In genomic region chr17:74730491-74731346, GRCh38 we compare ENCODE assay signal across 15 cellular contexts. TPM values are rescaled to one million over a fixed set of nuclear protein-coding genes. Genes with fewer than 3 reads are reported as not detected.
DNase-seq lines count a peak whose midpoint lies in the region; ATAC-seq and TF ChIP-seq lines count a peak whose summit lies in the region.
"Had no signal": no experiment of that assay in that cellular context is flagged by ENCODE, and none has a peak within 500 bp of the region (broad histone marks: within the 10 kb centered on the region; RNA-seq: fewer than 3 reads in every experiment).

No MANE protein-coding gene starts in this region.

- TF ChIP-seq EP300 in suprapubic skin (IDR thresholded peaks at IDR 0.05), result no peak

- no peaks in the 10 kb centered on the region for H3K79me2 ChIP-seq in mesendoderm (ENCODE audit: control insufficient read depth, insufficient read depth, low read length)

- TF ChIP-seq CTCF in suprapubic skin (IDR thresholded peaks at IDR 0.05), result no peak

- no peak overlapping the region for H3K4ac ChIP-seq in mesendoderm (ENCODE audit: low read depth, low read length)

- H2AK5ac ChIP-seq in mesendoderm (ENCODE audit: low read length), result no peak overlapping the region

- H3K79me1 ChIP-seq in mesendoderm (ENCODE audit: low read length), result no peaks in the 10 kb centered on the region

- no peak for TF ChIP-seq POLR2A in suprapubic skin (IDR thresholded peaks at IDR 0.05)

- no peaks in the 10 kb centered on the region for H3K9me3 ChIP-seq in suprapubic skin
- H3K9me3 ChIP-seq: gastrocnemius medialis had no signal

- H4K8ac ChIP-seq in mesendoderm (ENCODE audit: low read depth, low read length), result no peak overlapping the region

- no peak overlapping the region for H3K27ac ChIP-seq in suprapubic skin
- no peak overlapping the region for H3K27ac ChIP-seq in mesendoderm (ENCODE audit: low read depth, low read length)
- H3K27ac ChIP-seq: gastrocnemius medialis had no signal

- H3K36me3 ChIP-seq in suprapubic skin (no peaks in the 10 kb centered on the region), mesendoderm (ENCODE audit: control insufficient read depth, insufficient read depth, low read length) (no peaks in the 10 kb centered on the region)
- H3K36me3 ChIP-seq: gastrocnemius medialis had no signal

- H3K4me1 ChIP-seq in suprapubic skin (no peaks in the 10 kb centered on the region), mesendoderm (ENCODE audit: control insufficient read depth, low read depth, low read length) (no peaks in the 10 kb centered on the region)
- H3K4me1 ChIP-seq: gastrocnemius medialis had no signal

- no peak overlapping the region for H4K5ac ChIP-seq in mesendoderm (ENCODE audit: low read length)

- H3K23ac ChIP-seq in mesendoderm (ENCODE audit: low read length), result no peak overlapping the region

- no peak overlapping the region for H2BK5ac ChIP-seq in mesendoderm (ENCODE audit: low read length)

- DNase-seq in NK-92 treated with Interleukin-12 subunit alpha and Interleukin-12 subunit beta, amount 100 ng/mL, for 24 hours (lab: John Stamatoyannopoulos, UW), result peak; percentile 88
- DNase-seq in NK-92 (lab: John Stamatoyannopoulos, UW; ENCODE audit: unreplicated experiment), result no peak
- DNase-seq in T-helper 1 cell, result peak in 3 of 5 donors; percentile 34 to 83 (median 51)
- DNase-seq in activated gamma-delta T cell treated with Interleukin-2 at 50 U/mL for 16 hours, result peak; percentile 79
- peak; percentile 45 to 60 for DNase-seq in stimulated activated CD8-positive, alpha-beta memory T cell treated with anti-CD3 and anti-CD28 coated beads, Interleukin-15, amount 100 ng/mL, for 48 hours (ENCODE audit: low read depth in 2 of 2)
- DNase-seq in suprapubic skin (ENCODE audit: low spot score in 2 of 2), result no peak
- no peak for DNase-seq in mesendoderm
- DNase-seq: 8988T, gastrocnemius medialis, NCI-H1417 treated with DMSO at 0.1 percent for 48 hours had no signal

- H2BK15ac ChIP-seq in mesendoderm (replicated peaks; ENCODE audit: low read depth), result no peak overlapping the region

- ATAC-seq in HG02623 (IDR thresholded peaks at IDR 0.05; ENCODE audit: unreplicated experiment), result no peak
- ATAC-seq: gastrocnemius medialis, Panc1, sciatic nerve had no signal

- H3K4me3 ChIP-seq in suprapubic skin, result no peak overlapping the region
- no peak overlapping the region for H3K4me3 ChIP-seq in mesendoderm (ENCODE audit: low read length)
- H3K4me3 ChIP-seq: gastrocnemius medialis, lung had no signal

- H3K27me3 ChIP-seq in suprapubic skin (peaks cover 16% of the 10 kb centered on the region), mesendoderm (ENCODE audit: insufficient read depth, low read length, poor library complexity) (no peaks in the 10 kb centered on the region)

- H2BK120ac ChIP-seq in mesendoderm (ENCODE audit: low read depth, low read length), result no peak overlapping the region

- no peak overlapping the region for H3K4me2 ChIP-seq in mesendoderm (ENCODE audit: low read length)

- no peak overlapping the region for H3K56ac ChIP-seq in mesendoderm (ENCODE audit: low read length)

- no peak overlapping the region for H3K9ac ChIP-seq in mesendoderm (ENCODE audit: low read length)

- WGBS in suprapubic skin, result 85% methylated on average over 13 of the region's 16 CpGs
- no CpG with 5 or more reads among the region's 16 CpGs for WGBS in mesendoderm (ENCODE audit: extremely low coverage, insufficient coverage, low lambda C conversion rate)

- H3K18ac ChIP-seq in mesendoderm (ENCODE audit: low read length), result no peak overlapping the region

RNA-seq across cellular contexts. Expression of gene RAB37, which starts 6.3 kb away (rescaled TPM):
- under 1 TPM in 2 of 4 donors, not detected in 2; 0.32 to 0.38 TPM for total RNA-seq in suprapubic skin
- 1.2 TPM for polyA plus RNA-seq in mesendoderm (2013, experiment 1 of 2)
- polyA plus RNA-seq in mesendoderm (2013, experiment 2 of 2), result 0.94 TPM

RNA-seq across cellular contexts. Expression of gene NHERF1, which starts 17.7 kb away (rescaled TPM):
- 10 to 100 TPM; 21.1 to 53.8 (median 42.0) TPM for total RNA-seq in suprapubic skin
- 141 TPM for polyA plus RNA-seq in mesendoderm (2013, experiment 1 of 2)
- polyA plus RNA-seq in mesendoderm (2013, experiment 2 of 2), result 147 TPM

RNA-seq across cellular contexts. Expression of gene CD300LF, which starts 18.0 kb away (rescaled TPM):
- not detected for total RNA-seq in suprapubic skin
- not detected for polyA plus RNA-seq in mesendoderm (2013, experiment 1 of 2)
- polyA plus RNA-seq in mesendoderm (2013, experiment 2 of 2), result not detected
- total RNA-seq: activated CD8-positive, alpha-beta memory T cell treated with anti-CD3 and anti-CD28 coated beads for 36 hours; gastrocnemius medialis had no signal

RNA-seq across cellular contexts. Expression of gene NAT9, which starts 45.4 kb away (rescaled TPM):
- 10 to 100 TPM; 21.0 to 32.7 (median 24.4) TPM for total RNA-seq in suprapubic skin
- polyA plus RNA-seq in mesendoderm (2013, experiment 1 of 2), result 13.4 TPM
- polyA plus RNA-seq in mesendoderm (2013, experiment 2 of 2), result 13.7 TPM

Comparison
In these comparisons a context has a peak if more than half of its experiments do, and no peak if none do; other contexts are left out.
1. DNase-seq: peak in NK-92 treated with Interleukin-12 subunit alpha and Interleukin-12 subunit beta, amount 100 ng/mL, for 24 hours (single experiment), T-helper 1 cell (3 of 5), activated gamma-delta T cell treated with Interleukin-2 at 50 U/mL for 16 hours (single experiment) and stimulated activated CD8-positive, alpha-beta memory T cell treated with anti-CD3 and anti-CD28 coated beads, Interleukin-15, amount 100 ng/mL, for 48 hours (2 of 2); none in NK-92 (single experiment), suprapubic skin (0 of 2) and mesendoderm (single experiment).